In the genomic region with DNA sequence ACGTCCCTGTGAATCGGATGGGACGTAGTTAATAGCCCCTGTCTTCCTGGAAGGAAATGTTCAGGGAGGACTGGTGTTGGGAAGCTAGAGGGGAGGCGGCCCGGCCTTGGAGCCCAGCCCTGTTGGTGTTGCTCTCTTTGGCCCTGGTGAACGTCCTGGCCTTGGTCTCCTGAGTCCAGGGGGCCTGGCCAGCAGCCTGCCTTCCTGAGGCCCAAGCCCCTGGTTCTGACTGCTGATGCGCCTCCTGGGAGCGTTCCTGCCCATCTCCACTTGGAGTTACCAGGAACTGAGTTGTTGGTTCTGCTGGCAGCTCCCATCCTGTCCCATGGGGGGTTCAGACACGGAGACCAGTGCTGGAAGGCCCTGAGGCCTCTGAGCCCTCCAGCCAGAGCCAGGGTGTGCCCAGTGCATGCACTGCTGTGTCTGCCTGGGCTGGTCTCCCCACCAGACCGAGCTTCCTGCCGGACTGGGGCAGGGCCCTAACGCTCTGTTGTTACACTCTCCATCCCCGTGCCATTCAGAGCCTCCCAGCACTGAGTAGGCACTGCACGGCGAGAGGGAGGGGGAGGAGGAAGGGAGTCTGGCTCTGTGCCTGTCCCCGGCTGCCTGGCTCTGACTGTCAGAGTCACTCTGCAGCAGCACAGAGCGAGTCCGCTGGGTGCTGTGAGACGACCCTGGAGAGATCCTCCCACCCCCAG, we compare ENCODE assay signal across 1 cellular context.
TF ChIP-seq lines count a peak whose summit lies in the region.

No MANE protein-coding gene starts in this region.

TF ChIP-seq in GM23338, 12 proteins besides CTCF, POLR2A, EP300 and RAD21 (continued from another document):
- TF ChIP-seq, protein P1, sequence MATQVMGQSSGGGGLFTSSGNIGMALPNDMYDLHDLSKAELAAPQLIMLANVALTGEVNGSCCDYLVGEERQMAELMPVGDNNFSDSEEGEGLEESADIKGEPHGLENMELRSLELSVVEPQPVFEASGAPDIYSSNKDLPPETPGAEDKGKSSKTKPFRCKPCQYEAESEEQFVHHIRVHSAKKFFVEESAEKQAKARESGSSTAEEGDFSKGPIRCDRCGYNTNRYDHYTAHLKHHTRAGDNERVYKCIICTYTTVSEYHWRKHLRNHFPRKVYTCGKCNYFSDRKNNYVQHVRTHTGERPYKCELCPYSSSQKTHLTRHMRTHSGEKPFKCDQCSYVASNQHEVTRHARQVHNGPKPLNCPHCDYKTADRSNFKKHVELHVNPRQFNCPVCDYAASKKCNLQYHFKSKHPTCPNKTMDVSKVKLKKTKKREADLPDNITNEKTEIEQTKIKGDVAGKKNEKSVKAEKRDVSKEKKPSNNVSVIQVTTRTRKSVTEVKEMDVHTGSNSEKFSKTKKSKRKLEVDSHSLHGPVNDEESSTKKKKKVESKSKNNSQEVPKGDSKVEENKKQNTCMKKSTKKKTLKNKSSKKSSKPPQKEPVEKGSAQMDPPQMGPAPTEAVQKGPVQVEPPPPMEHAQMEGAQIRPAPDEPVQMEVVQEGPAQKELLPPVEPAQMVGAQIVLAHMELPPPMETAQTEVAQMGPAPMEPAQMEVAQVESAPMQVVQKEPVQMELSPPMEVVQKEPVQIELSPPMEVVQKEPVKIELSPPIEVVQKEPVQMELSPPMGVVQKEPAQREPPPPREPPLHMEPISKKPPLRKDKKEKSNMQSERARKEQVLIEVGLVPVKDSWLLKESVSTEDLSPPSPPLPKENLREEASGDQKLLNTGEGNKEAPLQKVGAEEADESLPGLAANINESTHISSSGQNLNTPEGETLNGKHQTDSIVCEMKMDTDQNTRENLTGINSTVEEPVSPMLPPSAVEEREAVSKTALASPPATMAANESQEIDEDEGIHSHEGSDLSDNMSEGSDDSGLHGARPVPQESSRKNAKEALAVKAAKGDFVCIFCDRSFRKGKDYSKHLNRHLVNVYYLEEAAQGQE (IDR thresholded peaks at IDR 0.05; ENCODE audit: unreplicated experiment), result no peak
- TF ChIP-seq EZH2phosphoT487 (IDR thresholded peaks at IDR 0.05; ENCODE audit: unreplicated experiment), result no peak
- TF ChIP-seq CREB1 (CRISPR knock-in tag; IDR thresholded peaks at IDR 0.05; ENCODE audit: low read depth), result no peak
- no peak for TF ChIP-seq EZH2 (IDR thresholded peaks at IDR 0.05; ENCODE audit: low read depth, unreplicated experiment)
- no peak for TF ChIP-seq JUNB (IDR thresholded peaks at IDR 0.05; ENCODE audit: unreplicated experiment)
- TF ChIP-seq POLR2AphosphoS5 (IDR thresholded peaks at IDR 0.05; ENCODE audit: low read depth), result no peak
